ENCODE assay signal across 11 cellular contexts in genomic region chr7:112420236-112420945, GRCh38. TPM values are rescaled to one million over a fixed set of nuclear protein-coding genes. Genes with fewer than 3 reads are reported as not detected.
DNase-seq lines count a peak whose midpoint lies in the region; ATAC-seq, FAIRE-seq and TF ChIP-seq lines count a peak whose summit lies in the region.
"Had no signal": no experiment of that assay in that cellular context is flagged by ENCODE, and none has a peak within 500 bp of the region (broad histone marks: within the 10 kb centered on the region; RNA-seq: fewer than 3 reads in every experiment).

No MANE protein-coding gene starts in this region.

- DNase-seq in AG08395 (ENCODE audit: low spot score) (peak; percentile 40), LNCaP clone FGC (ENCODE audit: low read depth) (peak; percentile 72), K562 (ENCODE audit: extremely low read depth in 1 of 4, low spot score in 3 of 4) (no peak), medulla oblongata (ENCODE audit: extremely low spot score) (peak; percentile 33), urothelium cell line (ENCODE audit: low spot score) (no peak), Karpas-422 (no peak)
- DNase-seq in CD8-positive, alpha-beta memory T cell, result no peak
- DNase-seq: islet precursor cell had no signal

- in situ Hi-C loops in K562 (cut with MboI), result no loop called here

- BruUV-seq in K562 (replicated peaks; lab: Mats Ljungman, UMichigan), result no TSS peak

- H3K4me2 ChIP-seq in K562 (ENCODE audit: insufficient read depth, low read length) (no peak overlapping the region), Karpas-422 (ENCODE audit: low read depth, low read length, poor library complexity, severe bottlenecking) (no peak overlapping the region)

- H3K36me3 Mint-ChIP-seq in CD8-positive, alpha-beta memory T cell, result peaks cover 0 to 4% (median 0%) of the 10 kb centered on the region in 3 donors
- H3K36me3 Mint-ChIP-seq: CD14-positive monocyte had no signal

- WGBS in K562 (ENCODE audit: insufficient coverage, low coverage, missing lambda C conversion rate), result 32% methylated on average over 11 of the region's 11 CpGs

- H3K27me3 Mint-ChIP-seq in CD8-positive, alpha-beta memory T cell, result peaks cover 0 to 2% of the 10 kb centered on the region in 2 donors

- H3K9me3 Mint-ChIP-seq in CD8-positive, alpha-beta memory T cell, result peaks cover 0 to 1% (median 0%) of the 10 kb centered on the region in 5 donors

- H3K27me3 ChIP-seq in K562 (ENCODE audit: control insufficient read depth in 2 of 2, insufficient read depth in 2 of 2, low read length in 2 of 2) (peaks cover 0 to 3% of the 10 kb centered on the region in 2 experiments; a peak in 1 of 5 replicates), Karpas-422 (ENCODE audit: low read length) (no peaks in the 10 kb centered on the region)
- H3K27me3 ChIP-seq in CD8-positive, alpha-beta memory T cell (ENCODE audit: insufficient read depth, low read length, poor library complexity, severe bottlenecking), result no peaks in the 10 kb centered on the region

- H3K36me3 ChIP-seq in K562 (ENCODE audit: control insufficient read depth, insufficient read depth, low read length) (no peaks in the 10 kb centered on the region), Karpas-422 (ENCODE audit: insufficient read depth, low read length) (no peaks in the 10 kb centered on the region)
- no peaks in the 10 kb centered on the region for H3K36me3 ChIP-seq in CD8-positive, alpha-beta memory T cell (ENCODE audit: insufficient read depth, low read length)

- CTCF ChIA-PET in K562 (lab: Yijun Ruan, JAX; ENCODE audit: low intra/inter-chr PET ratio), result no interaction called here
- CTCF ChIA-PET in CD8-positive, alpha-beta memory T cell (lab: Charles Lee), result no interaction called here

- ATAC-seq in K562, result no peak; the same call in none of the 3 replicates
- ATAC-seq in GM21529 (IDR thresholded peaks at IDR 0.05; ENCODE audit: unreplicated experiment), result no peak
- ATAC-seq: activated CD4-positive, CD25-positive, alpha-beta regulatory T cell treated with anti-CD3 and anti-CD28 coated beads, Interleukin-2, amount 50 U/mL, for 24 hours had no signal

- H3K9me1 ChIP-seq in K562 (ENCODE audit: control insufficient read depth, insufficient read depth, low read length), result no peaks in the 10 kb centered on the region

- H3K27ac Mint-ChIP-seq in CD8-positive, alpha-beta memory T cell, result peak overlapping the region in 1 of 8 donors; percentile 8
- H3K27ac Mint-ChIP-seq: CD14-positive monocyte had no signal

- POLR2A ChIA-PET in K562 (lab: Yijun Ruan, JAX), result interaction anchor here (0.6 to 3.6 kb wide), 2 partner anchors 30 to 358 kb away, joined by 4 to 19 read pairs; partner anchors contain the start of gene IFRD1
- POLR2A ChIA-PET in CD8-positive, alpha-beta memory T cell (lab: Charles Lee), result no interaction called here

- H4K20me1 ChIP-seq in K562 (replicated peaks; ENCODE audit: control insufficient read depth, insufficient read depth, low read length) (no peaks in the 10 kb centered on the region), Karpas-422 (ENCODE audit: insufficient read depth, low read depth, low read length) (no peaks in the 10 kb centered on the region)

- peaks cover 0 to 20% of the 10 kb centered on the region in 2 experiments; a peak in 4 of 5 replicates for H3K4me1 ChIP-seq in K562 (replicated peaks in 1 of 2; ENCODE audit: control insufficient read depth in 2 of 2, insufficient read depth in 2 of 2, low read length in 2 of 2)
- peaks cover 19% of the 10 kb centered on the region for H3K4me1 ChIP-seq in CD8-positive, alpha-beta memory T cell (ENCODE audit: insufficient read depth, low read length)
- peaks cover 25% of the 10 kb centered on the region for H3K4me1 ChIP-seq in Karpas-422 (ENCODE audit: low read length)

- intact Hi-C loops in K562 (cut with micrococcal nuclease), result loop anchor here (10.0 kb wide), 1 partner anchor 556 kb away; no protein-coding TSS in a partner anchor

- H3K27ac ChIP-seq in K562 (ENCODE audit: extremely low read depth, low read depth, low read length) (no peak overlapping the region), Karpas-422 (ENCODE audit: low read length) (no peak overlapping the region)
- H3K27ac ChIP-seq in CD8-positive, alpha-beta memory T cell (ENCODE audit: low read depth, low read length), result no peak overlapping the region

- H3K4me1 Mint-ChIP-seq in CD8-positive, alpha-beta memory T cell, result peaks cover 16 to 22% (median 20%) of the 10 kb centered on the region in 3 donors

- H3K79me2 ChIP-seq in K562 (ENCODE audit: control insufficient read depth, insufficient read depth, low read length) (no peaks in the 10 kb centered on the region), Karpas-422 (ENCODE audit: low read length) (no peaks in the 10 kb centered on the region)

- H2AFZ ChIP-seq in K562 (ENCODE audit: low read depth, low read length) (peak overlapping the region; percentile 78), Karpas-422 (ENCODE audit: low read length) (no peak overlapping the region)

- no peak for FAIRE-seq in K562 (lab: Jason Lieb, UNC)
- no peak for FAIRE-seq in urothelium cell line (lab: Jason Lieb, UNC)

- TF ChIP-seq EP300 in K562 (IDR thresholded peaks at IDR 0.05; ENCODE audit: low read length), result no peak

- no peak for TF ChIP-seq CTCF in LNCaP clone FGC (IDR thresholded peaks at IDR 0.05; ENCODE audit: control insufficient read depth, extremely low read depth, insufficient read depth)
- TF ChIP-seq CTCF in K562 (IDR thresholded peaks at IDR 0.05 in 2 of 3, conservative IDR thresholded peaks at IDR 0.05 in 1 of 3; ENCODE audit: insufficient read depth in 2 of 3, low read depth in 1 of 3, low read length in 3 of 3), result no peak

- TF ChIP-seq POLR2A in K562 (conservative IDR thresholded peaks at IDR 0.05), result no peak

- no peak overlapping the region; a peak in 1 of 4 replicates for H3K9ac ChIP-seq in K562 (ENCODE audit: insufficient read depth in 1 of 2, low read depth in 2 of 2, low read length in 2 of 2)
- no peak overlapping the region for H3K9ac ChIP-seq in Karpas-422 (ENCODE audit: low read length)

- H3K4me3 ChIP-seq in LNCaP clone FGC (ENCODE audit: low read depth, low read length) (no peak overlapping the region), K562 (no peak overlapping the region), Karpas-422 (ENCODE audit: low read length) (no peak overlapping the region)
- no peak overlapping the region for H3K4me3 ChIP-seq in CD8-positive, alpha-beta memory T cell (ENCODE audit: low read length)

- no peak for TF ChIP-seq RAD21 in K562 (CRISPR knock-in tag; conservative IDR thresholded peaks at IDR 0.05 in 1 of 2, IDR thresholded peaks at IDR 0.05 in 1 of 2)

- no peaks in the 10 kb centered on the region for H3K9me3 ChIP-seq in K562 (replicated peaks; ENCODE audit: control insufficient read depth, insufficient read depth, low read depth, low read length)
- no peaks in the 10 kb centered on the region for H3K9me3 ChIP-seq in CD8-positive, alpha-beta memory T cell (ENCODE audit: low read length)
- no peaks in the 10 kb centered on the region for H3K9me3 ChIP-seq in Karpas-422 (ENCODE audit: low read length)

- H3K4me3 Mint-ChIP-seq in CD8-positive, alpha-beta memory T cell, result no peak overlapping the region
- H3K4me3 Mint-ChIP-seq: CD14-positive monocyte had no signal

- H3K9me2 ChIP-seq in Karpas-422 (replicated peaks; ENCODE audit: insufficient read depth, low read length), result no peaks in the 10 kb centered on the region

TF ChIP-seq in K562, 482 proteins besides CTCF, POLR2A, EP300 and RAD21:
- no peak for TF ChIP-seq DACH1 (IDR thresholded peaks at IDR 0.05; ENCODE audit: partially characterized antibody)
- TF ChIP-seq MTA2 (IDR thresholded peaks at IDR 0.05; ENCODE audit: low read depth), result no peak
- no peak for TF ChIP-seq PHB (CRISPR knock-in tag; IDR thresholded peaks at IDR 0.05)
- no peak for TF ChIP-seq TBL1XR1 (IDR thresholded peaks at IDR 0.05; ENCODE audit: low read length in 2 of 2)
- TF ChIP-seq CBX8 (IDR thresholded peaks at IDR 0.05; ENCODE audit: borderline replicate concordance, extremely low read depth, low read depth, low read length, poor library complexity, severe bottlenecking), result no peak
- TF ChIP-seq ASH1L (IDR thresholded peaks at IDR 0.05; ENCODE audit: borderline replicate concordance, low read depth, partially characterized antibody), result no peak
- TF ChIP-seq OTX1 (CRISPR knock-in tag; IDR thresholded peaks at IDR 0.05), result no peak
- TF ChIP-seq ZNF239 (CRISPR knock-in tag; IDR thresholded peaks at IDR 0.05), result no peak
- no peak for TF ChIP-seq MYNN (IDR thresholded peaks at IDR 0.05)
- no peak for TF ChIP-seq MYNN (CRISPR knock-in tag; IDR thresholded peaks at IDR 0.05)
- no peak for TF ChIP-seq NELFE (IDR thresholded peaks at IDR 0.05; ENCODE audit: insufficient read depth, insufficient read length)
- no peak for TF ChIP-seq TARDBP (IDR thresholded peaks at IDR 0.05)

RNA-seq across cellular contexts. Expression of gene IFRD1, which starts 29.9 kb away (rescaled TPM):
- 79.3 and 178 TPM in 2 replicates for total RNA-seq in K562 (2011; cell fraction: chromatin; rRNA removed; ENCODE audit: low replicate concordance)
- total RNA-seq in K562 (2011; cell fraction: nucleolus; rRNA removed), result 42.2 and 49.9 TPM in 2 replicates
- total RNA-seq in K562 (2011; cell fraction: nucleoplasm; rRNA removed), result 76.4 and 120 TPM in 2 replicates
- total RNA-seq in K562 (2014; rRNA removed) (66.8 and 77.8 TPM in 2 replicates), K562 (2014; rRNA removed; fragmentation: Illumina TruSeq; extraction: Trizol) (73.1 and 76.1 TPM in 2 replicates), K562 (2015; rRNA removed; fragmentation: Illumina TruSeq; extraction: Trizol) (68.1 and 68.7 TPM in 2 replicates), K562 (2021) (74.2 and 75.3 TPM in 2 replicates)
- polyA plus RNA-seq in K562 (2011; rRNA removed) (52.6 and 81.8 TPM in 2 replicates), K562 (2014; fragmentation: Illumina TruSeq; extraction: Trizol) (66.8 and 73.3 TPM in 2 replicates), K562 (2014; fragmentation: Nextera tagmentation; extraction: Ambion mirVana) (10 to 100 TPM; 27.6 to 37.0 TPM), K562 (2014; rRNA removed) (70.4 and 79.2 TPM in 2 replicates)
- polyA plus RNA-seq in K562 (2011; cell fraction: cytosol; rRNA removed), result 21.8 and 23.3 TPM in 2 replicates
- polyA plus RNA-seq in K562 (2011; cell fraction: nucleus; rRNA removed), result 50.5 and 53.6 TPM in 2 replicates
- 62.5 and 71.7 TPM in 2 replicates for polyA plus RNA-seq in K562 (2012)
- polyA minus RNA-seq in K562 (2011; rRNA and poly(A)+ RNA removed), result 79.3 and 80.4 TPM in 2 replicates
- polyA minus RNA-seq in K562 (2011; cell fraction: cytosol; rRNA and poly(A)+ RNA removed), result 20.1 and 34.4 TPM in 2 replicates
- 60.6 and 82.3 TPM in 2 replicates for polyA minus RNA-seq in K562 (2011; cell fraction: nucleus; rRNA and poly(A)+ RNA removed)
- 10 to 100 TPM; 56.6 to 58.8 TPM for total RNA-seq in CD8-positive, alpha-beta memory T cell
- 37.9 TPM for polyA plus RNA-seq in CD8-positive, alpha-beta memory T cell
- total RNA-seq in Karpas-422 (2014; rRNA removed; shearing (Covaris generic); ENCODE audit: low replicate concordance), result 25.4 and 57.4 TPM in 2 replicates

Comparison
In these comparisons a context has a peak if more than half of its experiments do, and no peak if none do; other contexts are left out.
1. DNase-seq: peak in AG08395 (single experiment), LNCaP clone FGC (single experiment) and medulla oblongata (single experiment); none in K562 (0 of 4), urothelium cell line (single experiment), CD8-positive, alpha-beta memory T cell (0 of 5) and Karpas-422 (single experiment).